13 cellular contexts compared by ENCODE assay signal in genomic region chr2:28905533-28905932, GRCh38.
"Had no signal": no experiment of that assay in that cellular context is flagged by ENCODE, and none has a peak within 500 bp of the region (broad histone marks: within the 10 kb centered on the region; RNA-seq: fewer than 3 reads in every experiment).

No MANE protein-coding gene starts in this region.

- H3K27ac Mint-ChIP-seq: WTC11 had no signal

- H3K4me1 ChIP-seq: colonic mucosa, prostate gland, SJCRH30 had no signal

- H3K4me3 ChIP-seq: adrenal gland, colonic mucosa, prostate gland, SJCRH30 had no signal

- H3K9me3 Mint-ChIP-seq: neural crest cell, WTC11 had no signal

- H3K27ac ChIP-seq: colonic mucosa, prostate gland, SJCRH30 had no signal

- H3K36me3 ChIP-seq: colonic mucosa, prostate gland had no signal

- H3K9me3 ChIP-seq: adrenal gland, colonic mucosa, prostate gland, SJCRH30 had no signal

- H3K27me3 ChIP-seq: adrenal gland, colonic mucosa, SJCRH30 had no signal

- ATAC-seq: right cardiac atrium, WTC11 had no signal

- FAIRE-seq: endothelial cell of umbilical vein, small intestine, TTC549 had no signal

- DNase-seq: activated CD4-positive, alpha-beta T cell treated with anti-CD3 and anti-CD28 coated beads for 48 hours; colonic mucosa; head of caudate nucleus; right cardiac atrium; SJCRH30; small intestine; T-helper 2 cell had no signal

- H3K4me3 Mint-ChIP-seq: neural crest cell, WTC11 had no signal
